21 cellular contexts compared by ENCODE assay signal in genomic region chr10:26798298-26798697, GRCh38.
"Had no signal": no experiment of that assay in that cellular context is flagged by ENCODE, and none has a peak within 500 bp of the region (broad histone marks: within the 10 kb centered on the region; RNA-seq: fewer than 3 reads in every experiment).

No MANE protein-coding gene starts in this region.

- ATAC-seq: activated CD4-positive, alpha-beta T cell treated with anti-CD3 and anti-CD28 coated beads for 36 hours; body of pancreas; esophagus mucosa; gastrocnemius medialis; left lobe of liver; stimulated activated naive CD8-positive, alpha-beta T cell treated with anti-CD3 and anti-CD28 coated beads, Interleukin-15, Interleukin-2, amounts not matched to agents 100 U/mL and 50 U/mL, for 24 hours had no signal

- H2AFZ ChIP-seq: neural progenitor cell had no signal

- DNase-seq: activated CD4-positive, alpha-beta T cell treated with anti-CD3 and anti-CD28 coated beads for 36 hours; activated CD4-positive, alpha-beta T cell treated with anti-CD3 and anti-CD28 coated beads, Interleukin-2, amount 50 U/mL, for 48 hours; activated gamma-delta T cell; body of pancreas; caudate nucleus; colonic mucosa; gastrocnemius medialis; head of caudate nucleus; midbrain; stimulated activated CD4-positive, alpha-beta T cell treated with anti-CD3 and anti-CD28 coated beads, Interleukin-2, amount 100 ng/mL, for 24 hours; stimulated activated naive CD8-positive, alpha-beta T cell treated with anti-CD3 and anti-CD28 coated beads, Interleukin-15, Interleukin-2, amounts not matched to agents 100 U/mL and 50 U/mL, for 24 hours; substantia nigra had no signal

- H3K36me3 ChIP-seq: colonic mucosa, gastrocnemius medialis, prostate gland, right atrium auricular region, tibial nerve, vagina had no signal

- H3K9ac ChIP-seq: neural progenitor cell had no signal

- H3K27me3 ChIP-seq: body of pancreas, colonic mucosa, gastrocnemius medialis, neural progenitor cell, right atrium auricular region, tibial nerve, vagina had no signal

- H3K4me1 Mint-ChIP-seq: neural progenitor cell had no signal

- H3K4me3 Mint-ChIP-seq: activated CD4-positive, alpha-beta T cell treated with anti-CD3 and anti-CD28 coated beads for 36 hours; neural progenitor cell had no signal

- H3K4me1 ChIP-seq: colonic mucosa, prostate gland had no signal

- H3K27ac Mint-ChIP-seq: neural progenitor cell had no signal

- H3K27me3 Mint-ChIP-seq: activated CD4-positive, alpha-beta T cell treated with anti-CD3 and anti-CD28 coated beads for 36 hours; activated naive CD4-positive, alpha-beta T cell treated with anti-CD3 and anti-CD28 coated beads, Interleukin-2, amount 50 U/mL, for 24 hours had no signal

- H3K27ac ChIP-seq: body of pancreas, colonic mucosa, gastrocnemius medialis, neural progenitor cell, prostate gland, right atrium auricular region, tibial nerve, vagina had no signal

- H3K4me2 ChIP-seq: neural progenitor cell had no signal

- H3K4me3 ChIP-seq: body of pancreas, colonic mucosa, gastrocnemius medialis, lung, neural progenitor cell, prostate gland, right atrium auricular region, tibial nerve, vagina had no signal

- H3K9me3 ChIP-seq: body of pancreas, colonic mucosa, prostate gland, vagina had no signal
